ENCODE assay signal across 1 cellular context in genomic region chr17:7484067-7484963, GRCh38.
TF ChIP-seq lines count a peak whose summit lies in the region.

Gene POLR2A, plus strand, starts transcription at chr17:7484366.

TF ChIP-seq in K562, 482 proteins besides CTCF, POLR2A, EP300 and RAD21 (continued from another document and continues in another):
- TF ChIP-seq, protein P1, sequence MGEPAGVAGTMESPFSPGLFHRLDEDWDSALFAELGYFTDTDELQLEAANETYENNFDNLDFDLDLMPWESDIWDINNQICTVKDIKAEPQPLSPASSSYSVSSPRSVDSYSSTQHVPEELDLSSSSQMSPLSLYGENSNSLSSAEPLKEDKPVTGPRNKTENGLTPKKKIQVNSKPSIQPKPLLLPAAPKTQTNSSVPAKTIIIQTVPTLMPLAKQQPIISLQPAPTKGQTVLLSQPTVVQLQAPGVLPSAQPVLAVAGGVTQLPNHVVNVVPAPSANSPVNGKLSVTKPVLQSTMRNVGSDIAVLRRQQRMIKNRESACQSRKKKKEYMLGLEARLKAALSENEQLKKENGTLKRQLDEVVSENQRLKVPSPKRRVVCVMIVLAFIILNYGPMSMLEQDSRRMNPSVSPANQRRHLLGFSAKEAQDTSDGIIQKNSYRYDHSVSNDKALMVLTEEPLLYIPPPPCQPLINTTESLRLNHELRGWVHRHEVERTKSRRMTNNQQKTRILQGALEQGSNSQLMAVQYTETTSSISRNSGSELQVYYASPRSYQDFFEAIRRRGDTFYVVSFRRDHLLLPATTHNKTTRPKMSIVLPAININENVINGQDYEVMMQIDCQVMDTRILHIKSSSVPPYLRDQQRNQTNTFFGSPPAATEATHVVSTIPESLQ (CRISPR knock-in tag; IDR thresholded peaks at IDR 0.05), result no peak
- TF ChIP-seq HLTF (IDR thresholded peaks at IDR 0.05), result peak; percentile 84; the same call in 1 of the 2 replicates
- TF ChIP-seq GABPA (tag; conservative IDR thresholded peaks at IDR 0.05; ENCODE audit: low read depth), result peak; percentile 65
- TF ChIP-seq SMC3 (conservative IDR thresholded peaks at IDR 0.05; ENCODE audit: insufficient read depth, low read depth, low read length), result 0 out of 2 replicates have a peak, but pooled peaks have one; percentile 17
- TF ChIP-seq SRSF7 (optimal IDR thresholded peaks at IDR 0.05; ENCODE audit: low read depth, low read length), result no peak
- peak; percentile 48 for TF ChIP-seq RBBP5 (IDR thresholded peaks at IDR 0.05; ENCODE audit: borderline replicate concordance, insufficient read depth, low read length, poor library complexity, severe bottlenecking)
- no peak for TF ChIP-seq DDX20 (tag; IDR thresholded peaks at IDR 0.05; ENCODE audit: low read depth)
- TF ChIP-seq, protein P2, sequence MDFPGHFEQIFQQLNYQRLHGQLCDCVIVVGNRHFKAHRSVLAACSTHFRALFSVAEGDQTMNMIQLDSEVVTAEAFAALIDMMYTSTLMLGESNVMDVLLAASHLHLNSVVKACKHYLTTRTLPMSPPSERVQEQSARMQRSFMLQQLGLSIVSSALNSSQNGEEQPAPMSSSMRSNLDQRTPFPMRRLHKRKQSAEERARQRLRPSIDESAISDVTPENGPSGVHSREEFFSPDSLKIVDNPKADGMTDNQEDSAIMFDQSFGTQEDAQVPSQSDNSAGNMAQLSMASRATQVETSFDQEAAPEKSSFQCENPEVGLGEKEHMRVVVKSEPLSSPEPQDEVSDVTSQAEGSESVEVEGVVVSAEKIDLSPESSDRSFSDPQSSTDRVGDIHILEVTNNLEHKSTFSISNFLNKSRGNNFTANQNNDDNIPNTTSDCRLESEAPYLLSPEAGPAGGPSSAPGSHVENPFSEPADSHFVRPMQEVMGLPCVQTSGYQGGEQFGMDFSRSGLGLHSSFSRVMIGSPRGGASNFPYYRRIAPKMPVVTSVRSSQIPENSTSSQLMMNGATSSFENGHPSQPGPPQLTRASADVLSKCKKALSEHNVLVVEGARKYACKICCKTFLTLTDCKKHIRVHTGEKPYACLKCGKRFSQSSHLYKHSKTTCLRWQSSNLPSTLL (IDR thresholded peaks at IDR 0.05), result no peak
- TF ChIP-seq HNRNPUL1 (IDR thresholded peaks at IDR 0.05; ENCODE audit: low read length), result no peak; the same call in 1 of the 2 replicates
- TF ChIP-seq NR3C1 (CRISPR knock-in tag; IDR thresholded peaks at IDR 0.05), result no peak
- TF ChIP-seq SMARCB1 (IDR thresholded peaks at IDR 0.05; ENCODE audit: insufficient read length, low read depth), result no peak
- no peak for TF ChIP-seq RERE (CRISPR knock-in tag; IDR thresholded peaks at IDR 0.05; ENCODE audit: borderline replicate concordance)
- TF ChIP-seq FOSL1 (tag; conservative IDR thresholded peaks at IDR 0.05), result peak; percentile 18; the same call in 1 of the 2 replicates
- peak; percentile 92 for TF ChIP-seq TAF9B (IDR thresholded peaks at IDR 0.05; ENCODE audit: partially characterized antibody)
- TF ChIP-seq, protein P3, sequence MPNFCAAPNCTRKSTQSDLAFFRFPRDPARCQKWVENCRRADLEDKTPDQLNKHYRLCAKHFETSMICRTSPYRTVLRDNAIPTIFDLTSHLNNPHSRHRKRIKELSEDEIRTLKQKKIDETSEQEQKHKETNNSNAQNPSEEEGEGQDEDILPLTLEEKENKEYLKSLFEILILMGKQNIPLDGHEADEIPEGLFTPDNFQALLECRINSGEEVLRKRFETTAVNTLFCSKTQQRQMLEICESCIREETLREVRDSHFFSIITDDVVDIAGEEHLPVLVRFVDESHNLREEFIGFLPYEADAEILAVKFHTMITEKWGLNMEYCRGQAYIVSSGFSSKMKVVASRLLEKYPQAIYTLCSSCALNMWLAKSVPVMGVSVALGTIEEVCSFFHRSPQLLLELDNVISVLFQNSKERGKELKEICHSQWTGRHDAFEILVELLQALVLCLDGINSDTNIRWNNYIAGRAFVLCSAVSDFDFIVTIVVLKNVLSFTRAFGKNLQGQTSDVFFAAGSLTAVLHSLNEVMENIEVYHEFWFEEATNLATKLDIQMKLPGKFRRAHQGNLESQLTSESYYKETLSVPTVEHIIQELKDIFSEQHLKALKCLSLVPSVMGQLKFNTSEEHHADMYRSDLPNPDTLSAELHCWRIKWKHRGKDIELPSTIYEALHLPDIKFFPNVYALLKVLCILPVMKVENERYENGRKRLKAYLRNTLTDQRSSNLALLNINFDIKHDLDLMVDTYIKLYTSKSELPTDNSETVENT (CRISPR knock-in tag; IDR thresholded peaks at IDR 0.05), result peak; percentile 96
- peak; percentile 53 to 70 for TF ChIP-seq MNT (conservative IDR thresholded peaks at IDR 0.05)
- TF ChIP-seq CCNT2 (IDR thresholded peaks at IDR 0.05; ENCODE audit: borderline replicate concordance, extremely low read depth, insufficient read length, low read depth, low read length), result peak; percentile 87
- TF ChIP-seq GATA2 (CRISPR knock-in tag; IDR thresholded peaks at IDR 0.05), result no peak
- TF ChIP-seq FOXM1 (IDR thresholded peaks at IDR 0.05; ENCODE audit: low read depth), result no peak; the same call in 1 of the 2 replicates
- no peak; the same call in 1 of the 2 replicates for TF ChIP-seq FOXM1 (CRISPR knock-in tag; IDR thresholded peaks at IDR 0.05; ENCODE audit: low read depth)
- TF ChIP-seq HOMEZ (CRISPR knock-in tag; IDR thresholded peaks at IDR 0.05), result no peak
- no peak for TF ChIP-seq MAFG (tag; conservative IDR thresholded peaks at IDR 0.05)
- no peak for TF ChIP-seq SETDB1 (IDR thresholded peaks at IDR 0.05; ENCODE audit: low read length)
- 0 out of 2 replicates have a peak, but pooled peaks have one; percentile 7 for TF ChIP-seq HES1 (IDR thresholded peaks at IDR 0.05; ENCODE audit: low read depth)
- TF ChIP-seq ZNF224 (CRISPR knock-in tag; IDR thresholded peaks at IDR 0.05), result no peak
- peak; percentile 40; the same call in 1 of the 2 replicates for TF ChIP-seq HCFC1 (IDR thresholded peaks at IDR 0.05; ENCODE audit: low read depth, low read length)
- TF ChIP-seq MED1 (CRISPR knock-in tag; IDR thresholded peaks at IDR 0.05; ENCODE audit: borderline replicate concordance), result no peak
- TF ChIP-seq ATF4 (CRISPR knock-in tag; IDR thresholded peaks at IDR 0.05), result no peak; the same call in 1 of the 2 replicates
- no peak for TF ChIP-seq STAG1 (CRISPR knock-in tag; IDR thresholded peaks at IDR 0.05; ENCODE audit: borderline replicate concordance)
- TF ChIP-seq KDM5B (IDR thresholded peaks at IDR 0.05; ENCODE audit: insufficient replicate concordance, low read depth, low read length), result peak; percentile 99
- TF ChIP-seq PURB (CRISPR knock-in tag; IDR thresholded peaks at IDR 0.05; ENCODE audit: low read depth), result no peak
- TF ChIP-seq GTF2F1 (IDR thresholded peaks at IDR 0.05; ENCODE audit: low read depth, low read length), result no peak
- no peak; a peak in 1 of 3 replicates for TF ChIP-seq CBX3 (IDR thresholded peaks at IDR 0.05; ENCODE audit: borderline replicate concordance in 1 of 2, low read length in 2 of 2)
- TF ChIP-seq, protein P4, sequence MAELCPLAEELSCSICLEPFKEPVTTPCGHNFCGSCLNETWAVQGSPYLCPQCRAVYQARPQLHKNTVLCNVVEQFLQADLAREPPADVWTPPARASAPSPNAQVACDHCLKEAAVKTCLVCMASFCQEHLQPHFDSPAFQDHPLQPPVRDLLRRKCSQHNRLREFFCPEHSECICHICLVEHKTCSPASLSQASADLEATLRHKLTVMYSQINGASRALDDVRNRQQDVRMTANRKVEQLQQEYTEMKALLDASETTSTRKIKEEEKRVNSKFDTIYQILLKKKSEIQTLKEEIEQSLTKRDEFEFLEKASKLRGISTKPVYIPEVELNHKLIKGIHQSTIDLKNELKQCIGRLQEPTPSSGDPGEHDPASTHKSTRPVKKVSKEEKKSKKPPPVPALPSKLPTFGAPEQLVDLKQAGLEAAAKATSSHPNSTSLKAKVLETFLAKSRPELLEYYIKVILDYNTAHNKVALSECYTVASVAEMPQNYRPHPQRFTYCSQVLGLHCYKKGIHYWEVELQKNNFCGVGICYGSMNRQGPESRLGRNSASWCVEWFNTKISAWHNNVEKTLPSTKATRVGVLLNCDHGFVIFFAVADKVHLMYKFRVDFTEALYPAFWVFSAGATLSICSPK (IDR thresholded peaks at IDR 0.05; ENCODE audit: borderline replicate concordance), result no peak
- TF ChIP-seq BRD4 (IDR thresholded peaks at IDR 0.05), result peak; percentile 89
- no peak for TF ChIP-seq ZNF551 (CRISPR knock-in tag; IDR thresholded peaks at IDR 0.05)
